Comparison of ENCODE assay signal across 9 cellular contexts in the genomic region with DNA sequence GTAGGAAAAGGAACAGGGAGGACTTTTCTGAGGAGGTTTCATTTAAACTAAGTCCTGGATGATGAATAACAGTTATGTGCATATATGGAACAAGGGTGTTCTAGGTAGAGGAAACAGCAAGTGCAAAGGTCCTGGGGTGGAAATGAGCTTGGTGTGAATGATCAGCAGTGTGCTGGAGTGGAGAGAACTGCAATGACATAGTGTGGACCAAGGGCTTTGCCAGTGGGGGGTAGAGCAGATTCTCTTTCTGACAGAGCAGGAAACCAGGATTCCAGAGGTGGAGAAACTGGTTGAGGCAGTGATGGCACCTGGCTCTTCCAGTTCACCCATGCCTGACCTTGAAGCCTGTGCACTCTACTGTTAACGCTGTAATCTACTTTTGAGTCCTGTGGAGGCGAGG. TPM values are rescaled to one million over a fixed set of nuclear protein-coding genes. Genes with fewer than 3 reads are reported as not detected.
A peak's percentile ranks its signal among the peaks of the same experiment; 100 is the strongest.
DNase-seq lines count a peak whose midpoint lies in the region; ATAC-seq, FAIRE-seq and TF ChIP-seq lines count a peak whose summit lies in the region.
"Had no signal": no experiment of that assay in that cellular context is flagged by ENCODE, and none has a peak within 500 bp of the region (broad histone marks: within the 10 kb centered on the region; RNA-seq: fewer than 3 reads in every experiment).

No MANE protein-coding gene starts in this region.

- no peak for TF ChIP-seq RAD21 in GM12878 (IDR thresholded peaks at IDR 0.05; ENCODE audit: insufficient read depth, low read depth, low read length)

- BruUV-seq in GM12878 (replicated peaks; lab: Mats Ljungman, UMichigan): TSS peak; percentile 85

- TF ChIP-seq POLR2A in GM12878 (IDR thresholded peaks at IDR 0.05; ENCODE audit: low read depth, low read length) (no peak), sigmoid colon (IDR thresholded peaks at IDR 0.05) (no peak)

- intact Hi-C loops in GM12878 (cut with micrococcal nuclease; ENCODE audit: unreplicated experiment) (no loop called here), sigmoid colon (cut with DNase I) (loop anchor here (2.0 kb wide), 1 partner anchor 71 kb away; a partner anchor contains a TSS)

- TF ChIP-seq CTCF in GM12878 (IDR thresholded peaks at IDR 0.05 in 2 of 3, conservative IDR thresholded peaks at IDR 0.05 in 1 of 3; ENCODE audit: control insufficient read depth in 2 of 3, extremely low read depth in 1 of 3, insufficient read depth in 1 of 3, low read depth in 3 of 3, low read length in 3 of 3) (no peak), sigmoid colon (IDR thresholded peaks at IDR 0.05) (no peak)

- SMC1A ChIA-PET in GM12878 (lab: Charles Lee; ENCODE audit: uncharacterized antibody, unreplicated experiment): interaction anchor here (0.6 to 1.0 kb wide), 2 partner anchors 79 to 200 kb away, joined by 3 read pairs; no protein-coding TSS in a partner anchor

- H3K27ac ChIP-seq in GM12878 (ENCODE audit: control insufficient read depth, insufficient read depth) (no peak overlapping the region), sigmoid colon (peak overlapping the region in 1 of 4 donors; percentile 93)

- H4K20me1 ChIP-seq in GM12878 (ENCODE audit: control insufficient read depth, insufficient read depth): no peaks in the 10 kb centered on the region

- in situ Hi-C loops in GM12878 (cut with MboI): no loop called here

- H3K4me1 ChIP-seq in GM12878 (ENCODE audit: control insufficient read depth, insufficient read depth, low read length) (peaks cover 4% of the 10 kb centered on the region; the same call in 1 of the 2 replicates), sigmoid colon (peaks cover 0 to 33% (median 22%) of the 10 kb centered on the region in 4 donors)

- no peaks in the 10 kb centered on the region; the same call in 2 of the 3 replicates for H3K9me3 ChIP-seq in GM12878 (replicated peaks; ENCODE audit: control insufficient read depth, insufficient read depth, low read length)
- no peaks in the 10 kb centered on the region for H3K9me3 ChIP-seq in sigmoid colon

- H3K36me3 ChIP-seq in GM12878 (ENCODE audit: control insufficient read depth in 2 of 2, insufficient read depth in 2 of 2, low read length in 1 of 2): no peaks in the 10 kb centered on the region
- H3K36me3 ChIP-seq in sigmoid colon: no peaks in the 10 kb centered on the region

- H3K4me3 ChIP-seq in GM12878 (peak overlapping the region; percentile 55; the same call in 1 of the 2 replicates), sigmoid colon (peak overlapping the region in 1 of 4 donors; percentile 77)

- peak overlapping the region; percentile 96 for H3K4me2 ChIP-seq in GM12878 (ENCODE audit: control insufficient read depth, insufficient read depth)

- peaks cover 15% of the 10 kb centered on the region for H3K79me2 ChIP-seq in GM12878 (ENCODE audit: control insufficient read depth, insufficient read depth, low read length)

- H3K9ac ChIP-seq in GM12878 (ENCODE audit: control insufficient read depth, insufficient read depth, low read length): no peak overlapping the region

- WGBS in GM12878 (ENCODE audit: insufficient coverage, insufficient replicate concordance, low lambda C conversion rate, missing lambda C conversion rate): 0% methylated on average over 2 of the region's 2 CpGs
- WGBS in sigmoid colon, 2 donors: 62 to 76% methylated on average over 2 of the region's 2 CpGs

- ATAC-seq in GM12878 (no peak), HG03520 (IDR thresholded peaks at IDR 0.05; ENCODE audit: unreplicated experiment) (no peak)

- no peak for FAIRE-seq in GM12878 (lab: Jason Lieb, UNC)
- FAIRE-seq: endometrium had no signal

- POLR2A ChIA-PET in GM12878 (lab: Charles Lee): interaction anchor here (0.8 kb wide), 1 partner anchor 78 kb away, joined by 3 read pairs; no protein-coding TSS in a partner anchor

- RAD21 ChIA-PET in GM12878 (lab: Charles Lee; ENCODE audit: unreplicated experiment): interaction anchor here (0.7 kb wide), 1 partner anchor 269 kb away, joined by 3 read pairs; a partner anchor contains a TSS

- TF ChIP-seq EP300 in GM12878 (IDR thresholded peaks at IDR 0.05; ENCODE audit: borderline replicate concordance in 1 of 2, control insufficient read depth in 1 of 2, low read depth in 2 of 2, low read length in 2 of 2) (no peak), sigmoid colon (IDR thresholded peaks at IDR 0.05) (no peak)

- H2AFZ ChIP-seq in GM12878 (ENCODE audit: control insufficient read depth, low read depth, low read length): no peak overlapping the region

- H3K27me3 ChIP-seq in GM12878 (replicated peaks in 1 of 2; ENCODE audit: control insufficient read depth in 2 of 2, insufficient read depth in 2 of 2, low read length in 1 of 2) (no peaks in the 10 kb centered on the region), sigmoid colon (no peaks in the 10 kb centered on the region)

- CTCF ChIA-PET in GM12878 (lab: Yijun Ruan, JAX): interaction anchor here (3.2 kb wide), 1 partner anchor 79 kb away, joined by 10 read pairs; no protein-coding TSS in a partner anchor

- DNase-seq in activated CD4-positive, alpha-beta T cell treated with anti-CD3 and anti-CD28 coated beads for 48 hours: peak; percentile 31
- DNase-seq in activated CD4-positive, alpha-beta T cell treated with anti-CD3 and anti-CD28 coated beads for 4 hours: no peak
- DNase-seq in GM12878 (ENCODE audit: low read depth, low spot score) (no peak), sigmoid colon (peak; percentile 37), pons (ENCODE audit: low spot score) (no peak)
- DNase-seq: ACHN had no signal

RNA-seq across cellular contexts. Expression of a gene that starts 1.7 kb away (rescaled TPM):
- 1.9 and 2.4 TPM in 2 replicates for total RNA-seq in GM12878 (2013; cell fraction: nucleolus; rRNA removed)
- total RNA-seq in GM12878 (2014; rRNA removed): 2.2 and 2.4 TPM in 2 replicates
- 1.0 and 1.3 TPM in 2 replicates for total RNA-seq in GM12878 (2014; rRNA removed; fragmentation: Illumina TruSeq; extraction: Trizol)
- total RNA-seq in GM12878 (2021): 3.3 and 5.7 TPM in 2 replicates
- polyA plus RNA-seq in GM12878 (2011; ENCODE audit: low read depth): 2.2 TPM
- 0.13 and 0.53 TPM in 2 replicates for polyA plus RNA-seq in GM12878 (2011; rRNA removed)
- 0.40 and 0.64 TPM in 2 replicates for polyA plus RNA-seq in GM12878 (2011; cell fraction: cytosol; rRNA removed)
- polyA plus RNA-seq in GM12878 (2011; cell fraction: nucleus; rRNA removed): 1.5 and 2.0 TPM in 2 replicates
- polyA plus RNA-seq in GM12878 (2012): 1.3 and 1.4 TPM in 2 replicates
- 0.70 and 0.97 TPM in 2 replicates for polyA plus RNA-seq in GM12878 (2014; fragmentation: Illumina TruSeq; extraction: Trizol)
- under 1 TPM; 0.18 to 0.26 TPM for polyA plus RNA-seq in GM12878 (2014; fragmentation: Nextera tagmentation; extraction: Ambion mirVana)
- polyA plus RNA-seq in GM12878 (2014; rRNA removed): 4.4 and 4.8 TPM in 2 replicates
- 1 to 10 TPM in 1 of 2 experiments, under 1 TPM in 1; 0.76 to 3.4 TPM for polyA plus RNA-seq in GM12878 (2016; fragmentation: Nextera tagmentation; extraction: Ambion mirVana)
- polyA minus RNA-seq in GM12878 (2011; rRNA and poly(A)+ RNA removed): 0.51 and 0.72 TPM in 2 replicates
- 0.52 and 1.2 TPM in 2 replicates for polyA minus RNA-seq in GM12878 (2011; cell fraction: cytosol; rRNA and poly(A)+ RNA removed)
- polyA minus RNA-seq in GM12878 (2011; cell fraction: nucleus; rRNA and poly(A)+ RNA removed): 2.1 and 3.6 TPM in 2 replicates
- total RNA-seq in sigmoid colon: 10 to 100 TPM in 2 of 4 donors, 1 to 10 TPM in 2; 8.6 to 13.7 (median 10.1) TPM
- 1 to 10 TPM; 2.2 to 5.4 (median 3.9) TPM for polyA plus RNA-seq in sigmoid colon

RNA-seq across cellular contexts. Expression of a gene that starts 6.8 kb away (rescaled TPM):
- not detected in 2 replicates for total RNA-seq in GM12878 (2013; cell fraction: nucleolus; rRNA removed)
- not detected in 2 replicates for total RNA-seq in GM12878 (2014; rRNA removed)
- total RNA-seq in GM12878 (2014; rRNA removed; fragmentation: Illumina TruSeq; extraction: Trizol): 0.04 TPM in 1 of 2 replicates, not detected in the other
- total RNA-seq in GM12878 (2021): 0.21 and 0.24 TPM in 2 replicates
- polyA plus RNA-seq in GM12878 (2011; ENCODE audit: low read depth): 0.17 TPM
- 0.08 TPM in 1 of 2 replicates, not detected in the other for polyA plus RNA-seq in GM12878 (2011; rRNA removed)
- 0.15 and 0.19 TPM in 2 replicates for polyA plus RNA-seq in GM12878 (2011; cell fraction: cytosol; rRNA removed)
- 0.13 and 0.22 TPM in 2 replicates for polyA plus RNA-seq in GM12878 (2011; cell fraction: nucleus; rRNA removed)
- polyA plus RNA-seq in GM12878 (2012): 0.21 and 0.61 TPM in 2 replicates
- polyA plus RNA-seq in GM12878 (2014; fragmentation: Illumina TruSeq; extraction: Trizol): 0.06 and 0.10 TPM in 2 replicates
- polyA plus RNA-seq in GM12878 (2014; fragmentation: Nextera tagmentation; extraction: Ambion mirVana): under 1 TPM in 1 of 2 experiments, not detected in 1; 0.02 TPM
- 0.09 and 0.13 TPM in 2 replicates for polyA plus RNA-seq in GM12878 (2014; rRNA removed)
- under 1 TPM in 1 of 2 experiments, not detected in 1; 0.09 TPM for polyA plus RNA-seq in GM12878 (2016; fragmentation: Nextera tagmentation; extraction: Ambion mirVana)
- polyA minus RNA-seq in GM12878 (2011; rRNA and poly(A)+ RNA removed): 0.10 TPM in 1 of 2 replicates, not detected in the other
- polyA minus RNA-seq in GM12878 (2011; cell fraction: cytosol; rRNA and poly(A)+ RNA removed): not detected in 2 replicates
- polyA minus RNA-seq in GM12878 (2011; cell fraction: nucleus; rRNA and poly(A)+ RNA removed): not detected in 2 replicates
- not detected for total RNA-seq in sigmoid colon
- 1 to 10 TPM in 1 of 3 donors, not detected in 2; 3.1 TPM for polyA plus RNA-seq in sigmoid colon

RNA-seq across cellular contexts. Expression of a gene that starts 32.1 kb away (rescaled TPM):
- not detected in 2 replicates for total RNA-seq in GM12878 (2013; cell fraction: nucleolus; rRNA removed)
- not detected in 2 replicates for total RNA-seq in GM12878 (2014; rRNA removed)
- not detected in 2 replicates for total RNA-seq in GM12878 (2014; rRNA removed; fragmentation: Illumina TruSeq; extraction: Trizol)
- total RNA-seq in GM12878 (2021): not detected in 2 replicates
- polyA plus RNA-seq in GM12878 (2011; ENCODE audit: low read depth): not detected
- not detected in 2 replicates for polyA plus RNA-seq in GM12878 (2011; rRNA removed)
- polyA plus RNA-seq in GM12878 (2011; cell fraction: cytosol; rRNA removed): not detected in 2 replicates
- polyA plus RNA-seq in GM12878 (2011; cell fraction: nucleus; rRNA removed): not detected in 2 replicates
- not detected in 2 replicates for polyA plus RNA-seq in GM12878 (2012)
- not detected in 2 replicates for polyA plus RNA-seq in GM12878 (2014; fragmentation: Illumina TruSeq; extraction: Trizol)
- not detected for polyA plus RNA-seq in GM12878 (2014; fragmentation: Nextera tagmentation; extraction: Ambion mirVana)
- polyA plus RNA-seq in GM12878 (2014; rRNA removed): not detected in 2 replicates
- not detected for polyA plus RNA-seq in GM12878 (2016; fragmentation: Nextera tagmentation; extraction: Ambion mirVana)
- not detected in 2 replicates for polyA minus RNA-seq in GM12878 (2011; rRNA and poly(A)+ RNA removed)
- polyA minus RNA-seq in GM12878 (2011; cell fraction: cytosol; rRNA and poly(A)+ RNA removed): not detected in 2 replicates
- not detected in 2 replicates for polyA minus RNA-seq in GM12878 (2011; cell fraction: nucleus; rRNA and poly(A)+ RNA removed)
- total RNA-seq in sigmoid colon: not detected
- polyA plus RNA-seq in sigmoid colon: not detected
- total RNA-seq: mucosa of gallbladder had no signal

RNA-seq across cellular contexts. Expression of a gene that starts 36.1 kb away (rescaled TPM):
- 10.7 and 13.9 TPM in 2 replicates for total RNA-seq in GM12878 (2013; cell fraction: nucleolus; rRNA removed)
- total RNA-seq in GM12878 (2014; rRNA removed) (14.5 and 16.8 TPM in 2 replicates), GM12878 (2014; rRNA removed; fragmentation: Illumina TruSeq; extraction: Trizol) (5.1 and 5.2 TPM in 2 replicates), GM12878 (2021) (23.6 and 24.6 TPM in 2 replicates), sigmoid colon (10 to 100 TPM; 11.1 to 15.0 (median 12.6) TPM)
- 6.6 TPM for polyA plus RNA-seq in GM12878 (2011; ENCODE audit: low read depth)
- polyA plus RNA-seq in GM12878 (2011; rRNA removed) (4.4 and 13.9 TPM in 2 replicates), GM12878 (2014; fragmentation: Illumina TruSeq; extraction: Trizol) (1.8 and 5.0 TPM in 2 replicates), GM12878 (2014; fragmentation: Nextera tagmentation; extraction: Ambion mirVana) (1 to 10 TPM in 1 of 2 experiments, under 1 TPM in 1; 0.34 to 1.6 TPM), GM12878 (2014; rRNA removed) (15.1 and 18.6 TPM in 2 replicates), GM12878 (2016; fragmentation: Nextera tagmentation; extraction: Ambion mirVana) (10 to 100 TPM; 16.1 to 18.2 TPM), sigmoid colon (10 to 100 TPM in 1 of 3 donors, 1 to 10 TPM in 2; 9.0 to 16.1 (median 9.6) TPM)
- polyA plus RNA-seq in GM12878 (2011; cell fraction: cytosol; rRNA removed): 15.9 and 18.7 TPM in 2 replicates
- polyA plus RNA-seq in GM12878 (2011; cell fraction: nucleus; rRNA removed): 53.6 and 54.0 TPM in 2 replicates
- polyA plus RNA-seq in GM12878 (2012): 13.8 and 18.2 TPM in 2 replicates
- polyA minus RNA-seq in GM12878 (2011; rRNA and poly(A)+ RNA removed): 16.1 and 21.9 TPM in 2 replicates
- 11.6 and 14.0 TPM in 2 replicates for polyA minus RNA-seq in GM12878 (2011; cell fraction: cytosol; rRNA and poly(A)+ RNA removed)
- 8.8 and 11.3 TPM in 2 replicates for polyA minus RNA-seq in GM12878 (2011; cell fraction: nucleus; rRNA and poly(A)+ RNA removed)

RNA-seq across cellular contexts. Expression of a gene that starts 38.2 kb away (rescaled TPM):
- total RNA-seq in GM12878 (2013; cell fraction: nucleolus; rRNA removed): 0.92 and 1.6 TPM in 2 replicates
- not detected in 2 replicates for total RNA-seq in GM12878 (2014; rRNA removed)
- total RNA-seq in GM12878 (2014; rRNA removed; fragmentation: Illumina TruSeq; extraction: Trizol): not detected in 2 replicates
- total RNA-seq in GM12878 (2021): 0.05 TPM in 2 replicates
- polyA plus RNA-seq in GM12878 (2011; ENCODE audit: low read depth): 0.43 TPM
- 0.03 and 0.19 TPM in 2 replicates for polyA plus RNA-seq in GM12878 (2011; rRNA removed)
- polyA plus RNA-seq in GM12878 (2011; cell fraction: cytosol; rRNA removed): 0.06 and 0.08 TPM in 2 replicates
- 0.86 and 1.4 TPM in 2 replicates for polyA plus RNA-seq in GM12878 (2011; cell fraction: nucleus; rRNA removed)
- polyA plus RNA-seq in GM12878 (2012): 0.18 and 0.27 TPM in 2 replicates
- polyA plus RNA-seq in GM12878 (2014; fragmentation: Illumina TruSeq; extraction: Trizol): 0.01 TPM in 1 of 2 replicates, not detected in the other
- polyA plus RNA-seq in GM12878 (2014; fragmentation: Nextera tagmentation; extraction: Ambion mirVana): not detected
- 0.04 and 0.13 TPM in 2 replicates for polyA plus RNA-seq in GM12878 (2014; rRNA removed)
- under 1 TPM in 1 of 2 experiments, not detected in 1; 0.32 TPM for polyA plus RNA-seq in GM12878 (2016; fragmentation: Nextera tagmentation; extraction: Ambion mirVana)
- polyA minus RNA-seq in GM12878 (2011; rRNA and poly(A)+ RNA removed): 0.10 and 0.29 TPM in 2 replicates
- polyA minus RNA-seq in GM12878 (2011; cell fraction: cytosol; rRNA and poly(A)+ RNA removed): not detected in 2 replicates
- polyA minus RNA-seq in GM12878 (2011; cell fraction: nucleus; rRNA and poly(A)+ RNA removed): 0.24 TPM in 1 of 2 replicates, not detected in the other
- under 1 TPM in 2 of 4 donors, not detected in 2; 0.14 to 0.16 TPM for total RNA-seq in sigmoid colon
- polyA plus RNA-seq in sigmoid colon: under 1 TPM in 2 of 3 donors, not detected in 1; under 0.01 to 0.70 TPM

Comparison
In these comparisons a context has a peak if more than half of its experiments do, and no peak if none do; other contexts are left out.
1. DNase-seq: peak in activated CD4-positive, alpha-beta T cell treated with anti-CD3 and anti-CD28 coated beads for 48 hours (single experiment) and sigmoid colon (single experiment); none in activated CD4-positive, alpha-beta T cell treated with anti-CD3 and anti-CD28 coated beads for 4 hours (0 of 2), GM12878 (single experiment) and pons (single experiment).